ENCODE assay signal across 1 cellular context in genomic region chr17:75315541-75316243, GRCh38.
TF ChIP-seq lines count a peak whose summit lies in the region.

No MANE protein-coding gene starts in this region.

TF ChIP-seq in GM23338, 12 proteins besides CTCF, POLR2A, EP300 and RAD21:
- TF ChIP-seq ZNF462 (CRISPR knock-in tag; IDR thresholded peaks at IDR 0.05) = no peak
- no peak for TF ChIP-seq EZH2 (IDR thresholded peaks at IDR 0.05; ENCODE audit: low read depth, unreplicated experiment)
- TF ChIP-seq ZNF114 (CRISPR knock-in tag; IDR thresholded peaks at IDR 0.05) = no peak
